8 cellular contexts compared by ENCODE assay signal in genomic region chr2:239252433-239253200, GRCh38.
DNase-seq lines count a peak whose midpoint lies in the region; ATAC-seq and TF ChIP-seq lines count a peak whose summit lies in the region.

No MANE protein-coding gene starts in this region.

- TF ChIP-seq CTCF in CD14-positive monocyte (IDR thresholded peaks at IDR 0.05) (no peak), coronary artery (IDR thresholded peaks at IDR 0.05) (no peak), natural killer cell (IDR thresholded peaks at IDR 0.05) (no peak)

- H3K4me1 Mint-ChIP-seq in CD14-positive monocyte (peaks cover 92% of the 10 kb centered on the region), natural killer cell (peaks cover 51 to 57% of the 10 kb centered on the region in 2 donors)

- H3K36me3 Mint-ChIP-seq in CD14-positive monocyte (peaks cover 27 to 44% of the 10 kb centered on the region in 2 donors), natural killer cell (peaks cover 4% of the 10 kb centered on the region)

- DNase-seq in CD14-positive monocyte (ENCODE audit: low spot score) (no peak), coronary artery (ENCODE audit: low spot score) (peak; percentile 77), natural killer cell (no peak)
- no peak for DNase-seq in activated CD8-positive, alpha-beta memory T cell treated with anti-CD3 and anti-CD28 coated beads, Interleukin-2, amount 50 U/mL, for 4 hours

- peak; percentile 14 for ATAC-seq in HG03378 (IDR thresholded peaks at IDR 0.05; ENCODE audit: unreplicated experiment)
- ATAC-seq in natural killer cell = peak; percentile 47 to 60 (median 53)
- no peak for ATAC-seq in GM18873 (IDR thresholded peaks at IDR 0.05; ENCODE audit: low FRiP score, unreplicated experiment)
- ATAC-seq in HG02759 (IDR thresholded peaks at IDR 0.05; ENCODE audit: unreplicated experiment) = no peak
- ATAC-seq in GM21723 (IDR thresholded peaks at IDR 0.05; ENCODE audit: unreplicated experiment) = no peak

- H3K4me3 Mint-ChIP-seq in CD14-positive monocyte (peak overlapping the region; percentile 84 to 98), natural killer cell (peak overlapping the region; percentile 30)

- peak overlapping the region; percentile 32 for H3K4me3 ChIP-seq in coronary artery

- peak overlapping the region; percentile 92 to 98 (median 95) for H3K27ac Mint-ChIP-seq in CD14-positive monocyte
- peak overlapping the region; percentile 16 to 84 for H3K27ac Mint-ChIP-seq in natural killer cell

- H3K27ac ChIP-seq in coronary artery = peak overlapping the region in 1 of 2 donors; percentile 31

- intact Hi-C loops in CD14-positive monocyte (cut with micrococcal nuclease) (loop anchor here in 1 of 2 donors (2.0 to 10.0 kb wide), 2 partner anchors 14 to 212 kb away; no protein-coding TSS in a partner anchor), natural killer cell (cut with micrococcal nuclease) (no loop called here)

- no peaks in the 10 kb centered on the region for H3K27me3 Mint-ChIP-seq in CD14-positive monocyte (ENCODE audit: low read depth in 3 of 3)
- no peaks in the 10 kb centered on the region for H3K27me3 Mint-ChIP-seq in natural killer cell (ENCODE audit: low read depth in 2 of 2)

- H3K9me3 Mint-ChIP-seq in CD14-positive monocyte (peaks cover 0 to 3% (median 0%) of the 10 kb centered on the region in 7 donors), natural killer cell (peaks cover 0 to 2% of the 10 kb centered on the region in 2 donors)

Comparison
In these comparisons a context has a peak if more than half of its experiments do, and no peak if none do; other contexts are left out.
1. ATAC-seq: peak in HG03378 (single experiment) and natural killer cell (3 of 3); none in GM18873 (single experiment), HG02759 (single experiment) and GM21723 (single experiment).